1 cellular context compared by ENCODE assay signal in the genomic region with DNA sequence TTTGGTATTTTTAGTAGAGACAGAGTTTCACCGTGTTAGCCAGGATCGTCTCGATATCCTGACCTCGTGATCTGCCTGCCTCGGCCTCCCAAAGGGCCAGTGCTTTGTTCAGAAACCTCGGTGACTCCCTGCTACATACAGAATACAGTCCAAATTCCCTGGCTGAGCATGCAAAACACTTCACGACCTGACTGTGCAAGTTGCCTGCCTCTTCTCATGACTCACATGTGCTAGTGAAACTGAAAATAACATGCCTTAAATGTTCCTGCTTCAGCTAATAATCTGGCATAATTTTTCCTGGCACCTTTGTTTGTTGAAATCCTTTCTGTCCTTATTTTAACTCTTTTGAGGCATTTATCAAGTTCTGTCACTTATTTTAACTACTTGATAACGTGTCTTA.
A peak's percentile ranks its signal among the peaks of the same experiment; 100 is the strongest.
TF ChIP-seq lines count a peak whose summit lies in the region.

No MANE protein-coding gene starts in this region.

TF ChIP-seq in GM12878, 131 proteins besides CTCF, POLR2A, EP300 and RAD21 (continued from another document):
- TF ChIP-seq, protein P1, sequence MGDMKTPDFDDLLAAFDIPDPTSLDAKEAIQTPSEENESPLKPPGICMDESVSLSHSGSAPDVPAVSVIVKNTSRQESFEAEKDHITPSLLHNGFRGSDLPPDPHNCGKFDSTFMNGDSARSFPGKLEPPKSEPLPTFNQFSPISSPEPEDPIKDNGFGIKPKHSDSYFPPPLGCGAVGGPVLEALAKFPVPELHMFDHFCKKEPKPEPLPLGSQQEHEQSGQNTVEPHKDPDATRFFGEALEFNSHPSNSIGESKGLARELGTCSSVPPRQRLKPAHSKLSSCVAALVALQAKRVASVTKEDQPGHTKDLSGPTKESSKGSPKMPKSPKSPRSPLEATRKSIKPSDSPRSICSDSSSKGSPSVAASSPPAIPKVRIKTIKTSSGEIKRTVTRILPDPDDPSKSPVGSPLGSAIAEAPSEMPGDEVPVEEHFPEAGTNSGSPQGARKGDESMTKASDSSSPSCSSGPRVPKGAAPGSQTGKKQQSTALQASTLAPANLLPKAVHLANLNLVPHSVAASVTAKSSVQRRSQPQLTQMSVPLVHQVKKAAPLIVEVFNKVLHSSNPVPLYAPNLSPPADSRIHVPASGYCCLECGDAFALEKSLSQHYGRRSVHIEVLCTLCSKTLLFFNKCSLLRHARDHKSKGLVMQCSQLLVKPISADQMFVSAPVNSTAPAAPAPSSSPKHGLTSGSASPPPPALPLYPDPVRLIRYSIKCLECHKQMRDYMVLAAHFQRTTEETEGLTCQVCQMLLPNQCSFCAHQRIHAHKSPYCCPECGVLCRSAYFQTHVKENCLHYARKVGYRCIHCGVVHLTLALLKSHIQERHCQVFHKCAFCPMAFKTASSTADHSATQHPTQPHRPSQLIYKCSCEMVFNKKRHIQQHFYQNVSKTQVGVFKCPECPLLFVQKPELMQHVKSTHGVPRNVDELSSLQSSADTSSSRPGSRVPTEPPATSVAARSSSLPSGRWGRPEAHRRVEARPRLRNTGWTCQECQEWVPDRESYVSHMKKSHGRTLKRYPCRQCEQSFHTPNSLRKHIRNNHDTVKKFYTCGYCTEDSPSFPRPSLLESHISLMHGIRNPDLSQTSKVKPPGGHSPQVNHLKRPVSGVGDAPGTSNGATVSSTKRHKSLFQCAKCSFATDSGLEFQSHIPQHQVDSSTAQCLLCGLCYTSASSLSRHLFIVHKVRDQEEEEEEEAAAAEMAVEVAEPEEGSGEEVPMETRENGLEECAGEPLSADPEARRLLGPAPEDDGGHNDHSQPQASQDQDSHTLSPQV (IDR thresholded peaks at IDR 0.05): no peak
- TF ChIP-seq, protein P2, sequence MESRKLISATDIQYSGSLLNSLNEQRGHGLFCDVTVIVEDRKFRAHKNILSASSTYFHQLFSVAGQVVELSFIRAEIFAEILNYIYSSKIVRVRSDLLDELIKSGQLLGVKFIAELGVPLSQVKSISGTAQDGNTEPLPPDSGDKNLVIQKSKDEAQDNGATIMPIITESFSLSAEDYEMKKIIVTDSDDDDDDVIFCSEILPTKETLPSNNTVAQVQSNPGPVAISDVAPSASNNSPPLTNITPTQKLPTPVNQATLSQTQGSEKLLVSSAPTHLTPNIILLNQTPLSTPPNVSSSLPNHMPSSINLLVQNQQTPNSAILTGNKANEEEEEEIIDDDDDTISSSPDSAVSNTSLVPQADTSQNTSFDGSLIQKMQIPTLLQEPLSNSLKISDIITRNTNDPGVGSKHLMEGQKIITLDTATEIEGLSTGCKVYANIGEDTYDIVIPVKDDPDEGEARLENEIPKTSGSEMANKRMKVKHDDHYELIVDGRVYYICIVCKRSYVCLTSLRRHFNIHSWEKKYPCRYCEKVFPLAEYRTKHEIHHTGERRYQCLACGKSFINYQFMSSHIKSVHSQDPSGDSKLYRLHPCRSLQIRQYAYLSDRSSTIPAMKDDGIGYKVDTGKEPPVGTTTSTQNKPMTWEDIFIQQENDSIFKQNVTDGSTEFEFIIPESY (IDR thresholded peaks at IDR 0.05): no peak
- TF ChIP-seq SREBF2 (IDR thresholded peaks at IDR 0.05; ENCODE audit: low read length): no peak
- no peak for TF ChIP-seq ATF7 (IDR thresholded peaks at IDR 0.05; ENCODE audit: low read depth)
- TF ChIP-seq PAX8 (IDR thresholded peaks at IDR 0.05): no peak
- no peak for TF ChIP-seq POLR2AphosphoS2 (IDR thresholded peaks at IDR 0.05; ENCODE audit: low read depth, low read length)
- no peak for TF ChIP-seq CBX5 (IDR thresholded peaks at IDR 0.05; ENCODE audit: low read depth)
- TF ChIP-seq JUND (IDR thresholded peaks at IDR 0.05; ENCODE audit: low read depth, low read length): no peak
- no peak for TF ChIP-seq ZNF274 (IDR thresholded peaks at IDR 0.05; ENCODE audit: insufficient read depth, insufficient read length)
- TF ChIP-seq NBN (IDR thresholded peaks at IDR 0.05): peak; percentile 29; the same call in 1 of the 2 replicates
- TF ChIP-seq POU2F2 (IDR thresholded peaks at IDR 0.05; ENCODE audit: borderline replicate concordance, low read depth, low read length): peak; percentile 46; the same call in 1 of the 3 replicates
- TF ChIP-seq IKZF2 (IDR thresholded peaks at IDR 0.05): peak in 1 of 2 experiments; percentile 12; a peak in 3 of 4 replicates
- TF ChIP-seq PML (IDR thresholded peaks at IDR 0.05; ENCODE audit: low read length): no peak
- no peak for TF ChIP-seq ZNF217 (IDR thresholded peaks at IDR 0.05)
- TF ChIP-seq BCL11A (IDR thresholded peaks at IDR 0.05; ENCODE audit: low read depth, low read length): no peak
- TF ChIP-seq BACH1 (IDR thresholded peaks at IDR 0.05; ENCODE audit: borderline replicate concordance): peak; percentile 43; the same call in 1 of the 2 replicates
- TF ChIP-seq ZBED1 (IDR thresholded peaks at IDR 0.05; ENCODE audit: borderline replicate concordance): no peak
- TF ChIP-seq CHD2 (IDR thresholded peaks at IDR 0.05; ENCODE audit: borderline replicate concordance, low read depth, low read length): no peak
- no peak for TF ChIP-seq ASH2L (IDR thresholded peaks at IDR 0.05; ENCODE audit: borderline replicate concordance, low read depth)
- TF ChIP-seq, protein P3, sequence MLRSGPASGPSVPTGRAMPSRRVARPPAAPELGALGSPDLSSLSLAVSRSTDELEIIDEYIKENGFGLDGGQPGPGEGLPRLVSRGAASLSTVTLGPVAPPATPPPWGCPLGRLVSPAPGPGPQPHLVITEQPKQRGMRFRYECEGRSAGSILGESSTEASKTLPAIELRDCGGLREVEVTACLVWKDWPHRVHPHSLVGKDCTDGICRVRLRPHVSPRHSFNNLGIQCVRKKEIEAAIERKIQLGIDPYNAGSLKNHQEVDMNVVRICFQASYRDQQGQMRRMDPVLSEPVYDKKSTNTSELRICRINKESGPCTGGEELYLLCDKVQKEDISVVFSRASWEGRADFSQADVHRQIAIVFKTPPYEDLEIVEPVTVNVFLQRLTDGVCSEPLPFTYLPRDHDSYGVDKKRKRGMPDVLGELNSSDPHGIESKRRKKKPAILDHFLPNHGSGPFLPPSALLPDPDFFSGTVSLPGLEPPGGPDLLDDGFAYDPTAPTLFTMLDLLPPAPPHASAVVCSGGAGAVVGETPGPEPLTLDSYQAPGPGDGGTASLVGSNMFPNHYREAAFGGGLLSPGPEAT (IDR thresholded peaks at IDR 0.05; ENCODE audit: low read depth): no peak
